Comparison of ENCODE assay signal across 21 cellular contexts in the genomic region with DNA sequence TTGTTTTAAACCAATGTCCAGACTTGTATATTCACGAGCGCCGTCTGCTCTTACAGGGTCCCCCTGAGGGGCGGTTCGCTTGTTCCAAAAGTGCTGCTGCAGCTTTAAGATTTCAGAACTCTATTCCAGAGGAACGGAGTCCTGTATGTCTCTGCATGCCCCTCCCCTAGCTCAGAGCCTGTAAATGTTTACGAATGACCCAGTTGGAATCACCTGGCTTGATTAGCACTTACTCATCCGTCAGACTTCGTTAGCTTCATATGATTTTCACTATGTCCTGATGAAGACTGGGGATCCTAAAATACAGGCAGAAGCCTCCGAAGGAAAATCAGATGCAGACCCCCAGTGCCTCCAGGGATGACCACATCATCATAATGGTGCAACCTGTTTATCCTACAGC. TPM values are rescaled to one million over a fixed set of nuclear protein-coding genes. Genes with fewer than 3 reads are reported as not detected.
"Had no signal": no experiment of that assay in that cellular context is flagged by ENCODE, and none has a peak within 500 bp of the region (broad histone marks: within the 10 kb centered on the region; RNA-seq: fewer than 3 reads in every experiment).

No MANE protein-coding gene starts in this region.

- H3K9me3 ChIP-seq: adrenal gland had no signal

- H3K27me3 ChIP-seq: adrenal gland had no signal

- DNase-seq: activated CD4-positive, alpha-beta T cell treated with anti-CD3 and anti-CD28 coated beads for 4 hours; activated CD8-positive, alpha-beta memory T cell treated with anti-CD3 and anti-CD28 coated beads, Interleukin-2, amount 50 U/mL, for 48 hours; activated CD8-positive, alpha-beta T cell treated with anti-CD3 and anti-CD28 coated beads, Interleukin-2, amount 10 ng/mL, durations not matched to agents 7 days and 5 days; activated naive CD4-positive, alpha-beta T cell treated with anti-CD3 and anti-CD28 coated beads, Interleukin-2, amount 50 U/mL, for 16 hours; activated naive CD8-positive, alpha-beta T cell treated with anti-CD3 and anti-CD28 coated beads, Interleukin-2, amount 10 ng/mL, durations not matched to agents 7 days and 5 days; activated T-cell treated with anti-CD3 and anti-CD28 coated beads, Interleukin-2, amount 50 U/mL, for 1 hour; adrenal gland; anterior cingulate cortex; caudate nucleus; Karpas-422; MM.1S; NCI-H1105; NCI-H1694 treated with DMSO at 0.1 percent for 48 hours; NCI-H2029 treated with DMSO at 0.1 percent for 48 hours; NCI-H510A treated with DMSO at 0.1 percent for 48 hours; OCI-M1; SHP77 treated with DMSO at 0.1 percent for 48 hours had no signal

- H3K4me3 ChIP-seq: adrenal gland, K562 had no signal

- H3K36me3 ChIP-seq: adrenal gland had no signal

- ATAC-seq: activated CD4-positive, CD25-positive, alpha-beta regulatory T cell treated with anti-CD3 and anti-CD28 coated beads, Interleukin-2, amount 50 U/mL, for 24 hours; activated CD8-positive, alpha-beta T cell treated with anti-CD3 and anti-CD28 coated beads, Interleukin-2, amount 10 ng/mL, durations not matched to agents 7 days and 5 days; K562; Panc1 had no signal

- H3K27ac ChIP-seq: adrenal gland had no signal

- FAIRE-seq: K562 had no signal

RNA-seq across cellular contexts. Expression of gene CHST15, which starts 4.5 kb away (rescaled TPM):
- total RNA-seq: activated CD8-positive, alpha-beta T cell treated with anti-CD3 and anti-CD28 coated beads, Interleukin-2, amount 10 ng/mL, durations not matched to agents 7 days and 5 days; SK-MEL-5 had no signal
